Comparison of ENCODE assay signal across 8 cellular contexts in the genomic region with DNA sequence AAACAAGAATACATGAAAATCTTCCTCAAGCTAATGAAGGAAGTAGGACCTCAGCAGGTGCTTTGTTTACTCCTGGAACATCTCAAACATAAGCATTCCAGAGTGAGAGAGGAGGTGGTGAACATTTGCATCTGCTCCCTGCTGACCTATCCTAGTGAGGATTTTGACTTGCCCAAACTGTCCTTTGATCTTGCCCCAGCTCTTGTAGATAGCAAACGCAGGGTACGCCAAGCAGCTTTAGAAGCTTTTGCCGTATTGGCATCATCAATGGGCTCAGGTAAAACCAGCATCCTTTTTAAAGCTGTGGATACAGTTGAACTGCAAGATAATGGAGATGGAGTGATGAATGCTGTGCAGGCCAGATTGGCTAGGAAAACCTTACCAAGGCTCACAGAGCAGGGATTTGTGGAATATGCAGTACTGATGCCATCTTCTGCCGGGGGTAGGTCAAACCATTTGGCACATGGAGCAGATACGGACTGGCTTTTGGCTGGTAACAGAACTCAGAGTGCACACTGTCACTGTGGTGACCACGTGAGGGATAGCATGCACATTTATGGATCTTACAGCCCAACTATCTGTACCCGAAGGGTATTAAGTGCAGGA. TPM values are rescaled to one million over a fixed set of nuclear protein-coding genes. Genes with fewer than 3 reads are reported as not detected.
DNase-seq lines count a peak whose midpoint lies in the region; ATAC-seq lines count a peak whose summit lies in the region.

No MANE protein-coding gene starts in this region.

- H3K9me3 Mint-ChIP-seq in naive thymus-derived CD4-positive, alpha-beta T cell = peaks cover 0 to 61% (median 32%) of the 10 kb centered on the region in 11 donors

- H3K4me3 Mint-ChIP-seq in naive thymus-derived CD4-positive, alpha-beta T cell = no peak overlapping the region

- H3K36me3 ChIP-seq in MG63 = no peaks in the 10 kb centered on the region
- no peaks in the 10 kb centered on the region for H3K36me3 ChIP-seq in ectodermal cell (ENCODE audit: control insufficient read depth, insufficient read depth, low read length)
- H3K36me3 ChIP-seq in naive thymus-derived CD4-positive, alpha-beta T cell (ENCODE audit: control insufficient read depth in 2 of 3, insufficient read depth in 3 of 3, low read length in 3 of 3) = peaks cover 0 to 9% (median 0%) of the 10 kb centered on the region in 3 experiments

- DNase-seq in DMS79 treated with DMSO at 0.1 percent for 48 hours (lab: John Stamatoyannopoulos, UW) (peak; percentile 68), MG63 (peak; percentile 8), DMS153 treated with DMSO at 0.1 percent for 48 hours (lab: John Stamatoyannopoulos, UW; ENCODE audit: unreplicated experiment) (no peak), foreskin melanocyte (no peak)
- no peak for DNase-seq in naive thymus-derived CD4-positive, alpha-beta T cell

- ATAC-seq in naive thymus-derived CD4-positive, alpha-beta T cell = no peak
- no peak for ATAC-seq in HG02763 (IDR thresholded peaks at IDR 0.05; ENCODE audit: unreplicated experiment)
- ATAC-seq in HG02588 (IDR thresholded peaks at IDR 0.05; ENCODE audit: unreplicated experiment) = no peak

- no peak overlapping the region for H3K27ac ChIP-seq in ectodermal cell (ENCODE audit: insufficient read depth, low read depth, low read length, poor library complexity, severe bottlenecking)
- H3K27ac ChIP-seq in naive thymus-derived CD4-positive, alpha-beta T cell (ENCODE audit: low read depth, low read length) = no peak overlapping the region

- peaks cover 8% of the 10 kb centered on the region for H3K4me1 ChIP-seq in ectodermal cell (ENCODE audit: control insufficient read depth, insufficient read depth, low read length)
- H3K4me1 ChIP-seq in naive thymus-derived CD4-positive, alpha-beta T cell (ENCODE audit: control insufficient read depth in 2 of 2, insufficient read depth in 2 of 2, low read length in 2 of 2) = peaks cover 28 to 35% of the 10 kb centered on the region in 2 donors

- no peaks in the 10 kb centered on the region for H3K27me3 Mint-ChIP-seq in naive thymus-derived CD4-positive, alpha-beta T cell

- H3K4me3 ChIP-seq in MG63 (peak overlapping the region; percentile 86), ectodermal cell (ENCODE audit: insufficient read depth, low read depth, low read length) (peak overlapping the region; percentile 94)
- peak overlapping the region; percentile 99 for H3K4me3 ChIP-seq in naive thymus-derived CD4-positive, alpha-beta T cell (ENCODE audit: low read length)

- peaks cover 42 to 70% (median 56%) of the 10 kb centered on the region in 7 donors for H3K4me1 Mint-ChIP-seq in naive thymus-derived CD4-positive, alpha-beta T cell

- H3K9me3 ChIP-seq in MG63 = no peaks in the 10 kb centered on the region
- H3K9me3 ChIP-seq in ectodermal cell (ENCODE audit: control insufficient read depth, low read length) = no peaks in the 10 kb centered on the region
- H3K9me3 ChIP-seq in naive thymus-derived CD4-positive, alpha-beta T cell (ENCODE audit: control insufficient read depth in 2 of 3, low read length in 3 of 3) = peaks cover 0 to 18% (median 11%) of the 10 kb centered on the region in 3 experiments

- intact Hi-C loops in naive thymus-derived CD4-positive, alpha-beta T cell (cut with micrococcal nuclease) = loop anchor here in 1 of 2 donors (5.0 kb wide), 1 partner anchor 52 kb away; no protein-coding TSS in a partner anchor

- H3K36me3 Mint-ChIP-seq in naive thymus-derived CD4-positive, alpha-beta T cell = peaks cover 15 to 36% (median 28%) of the 10 kb centered on the region in 5 donors

- WGBS in ectodermal cell, 2 experiments = 18 to 25% methylated on average over 7 of the region's 7 CpGs

- POLR2A ChIA-PET in naive thymus-derived CD4-positive, alpha-beta T cell (lab: Charles Lee) = interaction anchor here (1.8 to 4.1 kb wide), 3 partner anchors 67 to 171 kb away, joined by 6 to 64 read pairs (median 59); partner anchors contain the start of genes FANCM, FKBP3 and PRPF39

- H3K27ac Mint-ChIP-seq in naive thymus-derived CD4-positive, alpha-beta T cell = peak overlapping the region in 5 of 9 donors; percentile 2 to 44 (median 26)

- H3K27me3 ChIP-seq in MG63 = no peaks in the 10 kb centered on the region
- no peaks in the 10 kb centered on the region for H3K27me3 ChIP-seq in ectodermal cell (ENCODE audit: control insufficient read depth, insufficient read depth, low read length, poor library complexity, severe bottlenecking)
- no peaks in the 10 kb centered on the region for H3K27me3 ChIP-seq in naive thymus-derived CD4-positive, alpha-beta T cell (ENCODE audit: control insufficient read depth in 2 of 2, insufficient read depth in 2 of 2, low read length in 2 of 2)

- CTCF ChIA-PET in naive thymus-derived CD4-positive, alpha-beta T cell (lab: Charles Lee) = interaction anchor here (0.6 kb wide), 1 partner anchor 15 kb away, joined by 3 read pairs; no protein-coding TSS in a partner anchor

RNA-seq across cellular contexts. Expression of gene TOGARAM1, which starts 1.9 kb away (rescaled TPM):
- total RNA-seq in MG63 (2014; rRNA removed; shearing (Covaris generic); ENCODE audit: low replicate concordance) = 1.2 and 3.4 TPM in 2 replicates
- 14.7 TPM for polyA plus RNA-seq in ectodermal cell (2013, experiment 1 of 4)
- 12.4 TPM for polyA plus RNA-seq in ectodermal cell (2013, experiment 2 of 4)
- 15.5 TPM for polyA plus RNA-seq in ectodermal cell (2013, experiment 3 of 4)
- polyA plus RNA-seq in ectodermal cell (2013, experiment 4 of 4) = 13.3 TPM
- 10 to 100 TPM; 11.0 to 17.5 (median 15.0) TPM for total RNA-seq in naive thymus-derived CD4-positive, alpha-beta T cell
- 10 to 100 TPM in 1 of 2 donors, 1 to 10 TPM in 1; 8.7 to 12.0 TPM for polyA plus RNA-seq in naive thymus-derived CD4-positive, alpha-beta T cell

RNA-seq across cellular contexts. Expression of gene KLHL28, which starts 2.1 kb away (rescaled TPM):
- 0.53 and 1.4 TPM in 2 replicates for total RNA-seq in MG63 (2014; rRNA removed; shearing (Covaris generic); ENCODE audit: low replicate concordance)
- polyA plus RNA-seq in ectodermal cell (2013, experiment 1 of 4) = 10.8 TPM
- polyA plus RNA-seq in ectodermal cell (2013, experiment 2 of 4) = 12.8 TPM
- 10.0 TPM for polyA plus RNA-seq in ectodermal cell (2013, experiment 3 of 4)
- polyA plus RNA-seq in ectodermal cell (2013, experiment 4 of 4) = 12.4 TPM
- total RNA-seq in naive thymus-derived CD4-positive, alpha-beta T cell = 10 to 100 TPM; 22.1 to 50.2 (median 41.4) TPM
- 10 to 100 TPM; 41.0 to 48.9 TPM for polyA plus RNA-seq in naive thymus-derived CD4-positive, alpha-beta T cell

Comparison
In these comparisons a context has a peak if more than half of its experiments do, and no peak if none do; other contexts are left out.
1. DNase-seq: peak in DMS79 treated with DMSO at 0.1 percent for 48 hours (single experiment) and MG63 (single experiment); none in naive thymus-derived CD4-positive, alpha-beta T cell (0 of 9), DMS153 treated with DMSO at 0.1 percent for 48 hours (single experiment) and foreskin melanocyte (single experiment).
2. Peak in every context shown above with its lines, with median percentiles within 50 percentile points of each other: H3K4me3 ChIP-seq.